17 cellular contexts compared by ENCODE assay signal in genomic region chr2:73910873-73911547, GRCh38. TPM values are rescaled to one million over a fixed set of nuclear protein-coding genes. Genes with fewer than 3 reads are reported as not detected.
DNase-seq lines count a peak whose midpoint lies in the region; TF ChIP-seq lines count a peak whose summit lies in the region.
"Had no signal": no experiment of that assay in that cellular context is flagged by ENCODE, and none has a peak within 500 bp of the region (broad histone marks: within the 10 kb centered on the region; RNA-seq: fewer than 3 reads in every experiment).

No MANE protein-coding gene starts in this region.

- DNase-seq in esophagus muscularis mucosa (ENCODE audit: extremely low spot score) (no peak), T-helper 2 cell (no peak), NCI-H524 (lab: John Stamatoyannopoulos, UW) (no peak), iPS-NIHi11 (ENCODE audit: low spot score) (no peak), hepatic stellate cell (ENCODE audit: low spot score) (no peak)
- DNase-seq: 8988T; ACHN; Caco-2; Calu3; CD4-positive, alpha-beta T cell; CD8-positive, alpha-beta T cell; DMS79 treated with DMSO at 0.1 percent for 48 hours; GF-D8 had no signal

- no peak for TF ChIP-seq POLR2A in esophagus muscularis mucosa (IDR thresholded peaks at IDR 0.05; ENCODE audit: low read depth)

- H3K4me1 ChIP-seq in esophagus muscularis mucosa: peaks cover 0 to 35% (median 24%) of the 10 kb centered on the region in 4 donors
- H3K4me1 ChIP-seq in rectal smooth muscle tissue (ENCODE audit: control insufficient read depth, insufficient read depth, low read length): peaks cover 8% of the 10 kb centered on the region
- peaks cover 12% of the 10 kb centered on the region for H3K4me1 ChIP-seq in stomach smooth muscle (ENCODE audit: control insufficient read depth, insufficient read depth, low read length)
- H3K4me1 ChIP-seq: Caco-2 had no signal

- H3K9ac ChIP-seq in rectal smooth muscle tissue (ENCODE audit: low read length) (no peak overlapping the region), stomach smooth muscle (ENCODE audit: low read length in 2 of 2) (peak overlapping the region in 1 of 2 donors; percentile 55)
- H3K9ac ChIP-seq: BLaER1 treated with 17β-estradiol and CSF1 and Interleukin-3, amounts not matched to agents 10 nM and 100 nM had no signal

- H3K36me3 ChIP-seq in esophagus muscularis mucosa: peaks cover 0 to 89% (median 61%) of the 10 kb centered on the region in 4 donors
- peaks cover 31% of the 10 kb centered on the region for H3K36me3 ChIP-seq in rectal smooth muscle tissue (ENCODE audit: control insufficient read depth, insufficient read depth, low read length)
- peaks cover 70 to 77% of the 10 kb centered on the region in 2 donors for H3K36me3 ChIP-seq in stomach smooth muscle (ENCODE audit: control insufficient read depth in 2 of 2, insufficient read depth in 2 of 2, low read length in 2 of 2)
- H3K36me3 ChIP-seq: BLaER1 treated with 17β-estradiol and CSF1 and Interleukin-3, amounts not matched to agents 10 nM and 100 nM had no signal

- no peaks in the 10 kb centered on the region for H3K27me3 ChIP-seq in esophagus muscularis mucosa
- H3K27me3 ChIP-seq in rectal smooth muscle tissue (ENCODE audit: control insufficient read depth, insufficient read depth, low read length): no peaks in the 10 kb centered on the region
- H3K27me3 ChIP-seq in stomach smooth muscle (ENCODE audit: control insufficient read depth in 1 of 2, insufficient read depth in 2 of 2, low read length in 2 of 2): no peaks in the 10 kb centered on the region
- H3K27me3 ChIP-seq: BLaER1 treated with 17β-estradiol and CSF1 and Interleukin-3, amounts not matched to agents 10 nM and 100 nM had no signal

- intact Hi-C loops in esophagus muscularis mucosa (cut with DNase I): no loop called here

- 52% methylated on average over 6 of the region's 6 CpGs for WGBS in esophagus muscularis mucosa

- no peak for TF ChIP-seq CTCF in esophagus muscularis mucosa (IDR thresholded peaks at IDR 0.05)

- H3K9me3 ChIP-seq in esophagus muscularis mucosa (no peaks in the 10 kb centered on the region), stomach smooth muscle (ENCODE audit: control insufficient read depth in 2 of 2, low read length in 2 of 2) (no peaks in the 10 kb centered on the region)
- H3K9me3 ChIP-seq: BLaER1 treated with 17β-estradiol and CSF1 and Interleukin-3, amounts not matched to agents 10 nM and 100 nM; Caco-2 had no signal

- no peak for TF ChIP-seq EP300 in esophagus muscularis mucosa (IDR thresholded peaks at IDR 0.05)

- H3K4me3 ChIP-seq in esophagus muscularis mucosa (no peak overlapping the region), rectal smooth muscle tissue (ENCODE audit: low read length) (no peak overlapping the region), stomach smooth muscle (ENCODE audit: low read length in 2 of 2) (no peak overlapping the region)
- H3K4me3 ChIP-seq: BLaER1 treated with 17β-estradiol and CSF1 and Interleukin-3, amounts not matched to agents 10 nM and 100 nM had no signal

- H3K27ac ChIP-seq in esophagus muscularis mucosa (replicated peaks in 1 of 4) (peak overlapping the region; percentile 61 to 94 (median 63)), rectal smooth muscle tissue (ENCODE audit: low read depth, low read length) (peak overlapping the region; percentile 61), stomach smooth muscle (ENCODE audit: low read length) (peak overlapping the region; percentile 78)
- H3K27ac ChIP-seq: BLaER1 treated with 17β-estradiol and CSF1 and Interleukin-3, amounts not matched to agents 10 nM and 100 nM; C4-2B had no signal

RNA-seq across cellular contexts. Expression of gene DGUOK, which starts 15.7 kb away (rescaled TPM):
- total RNA-seq in esophagus muscularis mucosa: 10 to 100 TPM; 31.6 to 50.7 (median 36.6) TPM

RNA-seq across cellular contexts. Expression of gene ACTG2, which starts 18.2 kb away (rescaled TPM):
- 1,000 to 10,000 TPM; 4,013 to 8,538 (median 5,633) TPM for total RNA-seq in esophagus muscularis mucosa
- total RNA-seq: Calu3; CD4-positive, alpha-beta T cell; CD8-positive, alpha-beta T cell had no signal
